ENCODE assay signal across 26 cellular contexts in genomic region chr18:23215294-23215693, GRCh38.
"Had no signal": no experiment of that assay in that cellular context is flagged by ENCODE, and none has a peak within 500 bp of the region (broad histone marks: within the 10 kb centered on the region; RNA-seq: fewer than 3 reads in every experiment).

No MANE protein-coding gene starts in this region.

- H3K9me3 ChIP-seq: adrenal gland, ascending aorta, breast epithelium had no signal

- H3K4me3 ChIP-seq: adrenal gland, ascending aorta, breast epithelium, cardiac muscle cell, coronary artery, dorsolateral prefrontal cortex had no signal

- H3K36me3 ChIP-seq: adrenal gland, breast epithelium, cardiac muscle cell had no signal

- FAIRE-seq: frontal cortex had no signal

- DNase-seq: activated CD4-positive, alpha-beta memory T cell treated with anti-CD3 and anti-CD28 coated beads for 36 hours; activated CD4-positive, alpha-beta T cell treated with anti-CD3 and anti-CD28 coated beads for 36 hours; activated CD4-positive, alpha-beta T cell treated with anti-CD3 and anti-CD28 coated beads, Interleukin-2, amount 10 ng/mL, durations not matched to agents 24 days and 14 days; activated CD4-positive, CD25-positive, alpha-beta regulatory T cell; activated CD4-positive, CD25-positive, alpha-beta regulatory T cell treated with anti-CD3 and anti-CD28 coated beads, Interleukin-2, amount 50 U/mL, for 72 hours; activated CD8-positive, alpha-beta memory T cell treated with anti-CD3 and anti-CD28 coated beads, Interleukin-2, amount 10 ng/mL, durations not matched to agents 7 days and 5 days; activated CD8-positive, alpha-beta memory T cell treated with anti-CD3 and anti-CD28 coated beads, Interleukin-2, amount 50 U/mL, for 4 hours; activated CD8-positive, alpha-beta T cell treated with anti-CD3 and anti-CD28 coated beads, Interleukin-2, amount 10 ng/mL, durations not matched to agents 7 days and 5 days; activated effector memory CD4-positive, alpha-beta T cell treated with anti-CD3 and anti-CD28 coated beads, Interleukin-2, amount 50 U/mL, for 16 hours; activated naive CD4-positive, alpha-beta T cell treated with anti-CD3 and anti-CD28 coated beads for 36 hours; activated naive CD8-positive, alpha-beta T cell treated with anti-CD3 and anti-CD28 coated beads for 36 hours; activated naive CD8-positive, alpha-beta T cell treated with anti-CD3 and anti-CD28 coated beads, Interleukin-2, amount 50 U/mL, for 24 hours; activated T-cell treated with anti-CD3 and anti-CD28 coated beads, Interleukin-2, amount 50 U/mL, for 1 hour; activated T-cell treated with anti-CD3 and anti-CD28 coated beads, Interleukin-2, amount 50 U/mL, for 48 hours; adrenal gland; dorsolateral prefrontal cortex; effector memory CD4-positive, alpha-beta T cell; endodermal cell; foreskin fibroblast; T-helper 2 cell had no signal

- H3K27ac ChIP-seq: adrenal gland, ascending aorta, breast epithelium, cardiac muscle cell, coronary artery had no signal

- H3K4me1 ChIP-seq: adrenal gland, breast epithelium had no signal

- H3K27me3 ChIP-seq: adrenal gland, ascending aorta, breast epithelium, cardiac muscle cell had no signal

- ATAC-seq: activated CD4-positive, alpha-beta T cell treated with anti-CD3 and anti-CD28 coated beads for 36 hours; activated CD8-positive, alpha-beta memory T cell treated with anti-CD3 and anti-CD28 coated beads, Interleukin-2, amount 10 ng/mL, durations not matched to agents 7 days and 5 days; activated CD8-positive, alpha-beta T cell treated with anti-CD3 and anti-CD28 coated beads, Interleukin-2, amount 10 ng/mL, durations not matched to agents 7 days and 5 days; activated naive CD8-positive, alpha-beta T cell treated with anti-CD3 and anti-CD28 coated beads, Interleukin-2, amount 50 U/mL, for 24 hours; esophagus mucosa had no signal
